18 cellular contexts compared by ENCODE assay signal in genomic region chr4:114208747-114209146, GRCh38.
DNase-seq lines count a peak whose midpoint lies in the region; ATAC-seq, FAIRE-seq and TF ChIP-seq lines count a peak whose summit lies in the region.
"Had no signal": no experiment of that assay in that cellular context is flagged by ENCODE, and none has a peak within 500 bp of the region (broad histone marks: within the 10 kb centered on the region; RNA-seq: fewer than 3 reads in every experiment).

No MANE protein-coding gene starts in this region.

- peak; percentile 11 for TF ChIP-seq CTCF in AG09319 (IDR thresholded peaks at IDR 0.05; ENCODE audit: low read depth, low read length)
- no peak for TF ChIP-seq CTCF in astrocyte of the spinal cord (IDR thresholded peaks at IDR 0.05; ENCODE audit: low read depth, low read length)
- TF ChIP-seq CTCF in D721Med (IDR thresholded peaks at IDR 0.05; ENCODE audit: insufficient read depth, missing control alignments): no peak

- no peak overlapping the region for H3K4me3 ChIP-seq in astrocyte of the spinal cord (ENCODE audit: low read depth, low read length)
- H3K4me3 ChIP-seq: gastrocnemius medialis, neural progenitor cell, SK-N-MC had no signal

- ATAC-seq in HG03378 (IDR thresholded peaks at IDR 0.05; ENCODE audit: unreplicated experiment): peak; percentile 39
- ATAC-seq: activated CD8-positive, alpha-beta T cell treated with anti-CD3 and anti-CD28 coated beads, Interleukin-2, amount 10 ng/mL, durations not matched to agents 7 days and 5 days; activated T-helper 17 cell treated with anti-CD3 and anti-CD28 coated beads, Interleukin-2, amount 50 U/mL, for 72 hours; gastrocnemius medialis had no signal

- DNase-seq in AG09319 (ENCODE audit: extremely low read depth, low read depth) (peak; percentile 0), astrocyte of the spinal cord (ENCODE audit: low read depth, low spot score) (peak; percentile 6), glomerular visceral epithelial cell (ENCODE audit: extremely low spot score) (peak; percentile 15), SW480 (ENCODE audit: low spot score) (no peak), D721Med (ENCODE audit: insufficient read length, low spot score) (no peak), NCI-H524 treated with DMSO at 0.1 percent for 48 hours (lab: John Stamatoyannopoulos, UW) (no peak)
- DNase-seq in stimulated activated CD4-positive, alpha-beta T cell treated with anti-CD3 and anti-CD28 coated beads, Interleukin-12 subunit alpha, Interleukin-12 subunit beta, amount 100 ng/mL, for 4 hours: no peak
- DNase-seq: activated CD8-positive, alpha-beta T cell treated with anti-CD3 and anti-CD28 coated beads, Interleukin-2, amount 10 ng/mL, durations not matched to agents 7 days and 5 days; aorta; gastrocnemius medialis; Karpas-422; mesenchymal stem cell; NCI-H1436 treated with DMSO at 0.1 percent for 48 hours; trophoblast cell had no signal

- no peak for FAIRE-seq in D721Med (lab: Jason Lieb, UNC)

- in situ Hi-C loops in astrocyte of the spinal cord (cut with HindIII; ENCODE audit: low sequenced_read_pairs): no loop called here

Comparison
In these comparisons a context has a peak if more than half of its experiments do, and no peak if none do; other contexts are left out.
1. DNase-seq: peak in AG09319 (single experiment), astrocyte of the spinal cord (single experiment) and glomerular visceral epithelial cell (single experiment); none in SW480 (single experiment), D721Med (single experiment), stimulated activated CD4-positive, alpha-beta T cell treated with anti-CD3 and anti-CD28 coated beads, Interleukin-12 subunit alpha, Interleukin-12 subunit beta, amount 100 ng/mL, for 4 hours (single experiment) and NCI-H524 treated with DMSO at 0.1 percent for 48 hours (single experiment).